ENCODE assay signal across 12 cellular contexts in genomic region chr1:85361106-85361505, GRCh38.
DNase-seq lines count a peak whose midpoint lies in the region; ATAC-seq, FAIRE-seq and TF ChIP-seq lines count a peak whose summit lies in the region.
"Had no signal": no experiment of that assay in that cellular context is flagged by ENCODE, and none has a peak within 500 bp of the region (broad histone marks: within the 10 kb centered on the region; RNA-seq: fewer than 3 reads in every experiment).

No MANE protein-coding gene starts in this region.

- no peak for TF ChIP-seq RAD21 in K562 (CRISPR knock-in tag; conservative IDR thresholded peaks at IDR 0.05 in 1 of 2, IDR thresholded peaks at IDR 0.05 in 1 of 2)

- intact Hi-C loops in K562 (cut with micrococcal nuclease) (no loop called here), right cardiac atrium (cut with DNase I) (no loop called here), testis (cut with DNase I; ENCODE audit: low total_unique reads) (no loop called here)

- no peaks in the 10 kb centered on the region for H3K9me1 ChIP-seq in K562 (ENCODE audit: control insufficient read depth, insufficient read depth, low read length)

- whole genome bisulfite sequencing in K562 (ENCODE audit: insufficient coverage, low coverage, missing lambda C conversion rate) = 0% methylated on average over 3 of the region's 3 CpGs
- WGBS in right cardiac atrium = 61% methylated on average over 3 of the region's 3 CpGs
- 48 to 51% methylated on average over 3 of the region's 3 CpGs for WGBS in testis, 2 donors

- DNase-seq in H4 (ENCODE audit: low spot score) (peak; percentile 4), K562 (ENCODE audit: extremely low read depth in 1 of 4, low spot score in 3 of 4) (no peak), right cardiac atrium (peak in 2 of 3 donors; percentile 16 to 59), testis (peak; percentile 23), putamen (ENCODE audit: low spot score) (no peak), Karpas-422 (no peak), hypothalamus (lab: John Stamatoyannopoulos, UW) (no peak)
- DNase-seq in activated naive CD4-positive, alpha-beta T cell treated with anti-CD3 and anti-CD28 coated beads, Interleukin-2, amount 10 ng/mL, durations not matched to agents 7 days and 5 days = no peak
- DNase-seq: activated T-cell treated with anti-CD3 and anti-CD28 coated beads, Interleukin-2, amount 50 U/mL, for 4 hours had no signal

- no peaks in the 10 kb centered on the region for H3K36me3 Mint-ChIP-seq in activated naive CD4-positive, alpha-beta T cell treated with anti-CD3 and anti-CD28 coated beads, Interleukin-2, amount 10 ng/mL, durations not matched to agents 7 days and 5 days
- H3K36me3 Mint-ChIP-seq: WTC11 had no signal

- no peak for TF ChIP-seq EP300 in K562 (IDR thresholded peaks at IDR 0.05; ENCODE audit: low read length)

- no peak for TF ChIP-seq POLR2A in K562 (conservative IDR thresholded peaks at IDR 0.05)
- TF ChIP-seq POLR2A in testis (IDR thresholded peaks at IDR 0.05) = no peak

- H3K4me3 ChIP-seq in K562 (no peak overlapping the region), right cardiac atrium (ENCODE audit: low read length) (no peak overlapping the region), testis (no peak overlapping the region), Karpas-422 (ENCODE audit: low read length) (no peak overlapping the region)
- H3K4me3 ChIP-seq: skin epidermis had no signal

- no peaks in the 10 kb centered on the region for H4K20me1 ChIP-seq in K562 (replicated peaks; ENCODE audit: control insufficient read depth, insufficient read depth, low read length)
- no peaks in the 10 kb centered on the region for H4K20me1 ChIP-seq in Karpas-422 (ENCODE audit: insufficient read depth, low read depth, low read length)

- no peaks in the 10 kb centered on the region for H3K4me1 Mint-ChIP-seq in activated naive CD4-positive, alpha-beta T cell treated with anti-CD3 and anti-CD28 coated beads, Interleukin-2, amount 10 ng/mL, durations not matched to agents 7 days and 5 days
- H3K4me1 Mint-ChIP-seq: WTC11 had no signal

- CTCF ChIA-PET in K562 (lab: Yijun Ruan, JAX; ENCODE audit: low intra/inter-chr PET ratio) = no interaction called here
- CTCF ChIA-PET in activated naive CD4-positive, alpha-beta T cell treated with anti-CD3 and anti-CD28 coated beads, Interleukin-2, amount 10 ng/mL, durations not matched to agents 7 days and 5 days (lab: Charles Lee) = no interaction called here

- H3K27me3 ChIP-seq in K562 (ENCODE audit: control insufficient read depth in 2 of 2, insufficient read depth in 2 of 2, low read length in 2 of 2) (no peaks in the 10 kb centered on the region), right cardiac atrium (ENCODE audit: control insufficient read depth, insufficient read depth) (no peaks in the 10 kb centered on the region), testis (no peaks in the 10 kb centered on the region), Karpas-422 (ENCODE audit: low read length) (no peaks in the 10 kb centered on the region)

- no peaks in the 10 kb centered on the region for H3K9me3 ChIP-seq in K562 (replicated peaks; ENCODE audit: control insufficient read depth, insufficient read depth, low read depth, low read length)
- no peaks in the 10 kb centered on the region for H3K9me3 ChIP-seq in right cardiac atrium (ENCODE audit: control insufficient read depth, low read length)
- H3K9me3 ChIP-seq in testis = no peaks in the 10 kb centered on the region
- no peaks in the 10 kb centered on the region for H3K9me3 ChIP-seq in Karpas-422 (ENCODE audit: low read length)

- no peaks in the 10 kb centered on the region for H3K4me1 ChIP-seq in K562 (replicated peaks in 1 of 2; ENCODE audit: control insufficient read depth in 2 of 2, insufficient read depth in 2 of 2, low read length in 2 of 2)
- H3K4me1 ChIP-seq in right cardiac atrium (ENCODE audit: control insufficient read depth, insufficient read depth, low read length) = no peaks in the 10 kb centered on the region
- peaks cover 7% of the 10 kb centered on the region for H3K4me1 ChIP-seq in testis
- no peaks in the 10 kb centered on the region for H3K4me1 ChIP-seq in Karpas-422 (ENCODE audit: low read length)

- no peaks in the 10 kb centered on the region for H3K36me3 ChIP-seq in K562 (ENCODE audit: control insufficient read depth, insufficient read depth, low read length)
- H3K36me3 ChIP-seq in testis (ENCODE audit: low read depth, missing control alignments) = no peaks in the 10 kb centered on the region
- H3K36me3 ChIP-seq in Karpas-422 (ENCODE audit: insufficient read depth, low read length) = no peaks in the 10 kb centered on the region

- no peaks in the 10 kb centered on the region for H3K79me2 ChIP-seq in K562 (ENCODE audit: control insufficient read depth, insufficient read depth, low read length)
- H3K79me2 ChIP-seq in Karpas-422 (ENCODE audit: low read length) = no peaks in the 10 kb centered on the region

- H3K4me2 ChIP-seq in K562 (ENCODE audit: insufficient read depth, low read length) (no peak overlapping the region), Karpas-422 (ENCODE audit: low read depth, low read length, poor library complexity, severe bottlenecking) (no peak overlapping the region)

- H3K9me2 ChIP-seq in Karpas-422 (replicated peaks; ENCODE audit: insufficient read depth, low read length) = no peaks in the 10 kb centered on the region

- no peak for TF ChIP-seq CTCF in K562 (IDR thresholded peaks at IDR 0.05 in 2 of 3, conservative IDR thresholded peaks at IDR 0.05 in 1 of 3; ENCODE audit: insufficient read depth in 2 of 3, low read depth in 1 of 3, low read length in 3 of 3)
- no peak for TF ChIP-seq CTCF in testis (IDR thresholded peaks at IDR 0.05)

- H2AFZ ChIP-seq in K562 (ENCODE audit: low read depth, low read length) (no peak overlapping the region), Karpas-422 (ENCODE audit: low read length) (no peak overlapping the region)

- POLR2A ChIA-PET in K562 (lab: Yijun Ruan, JAX) = no interaction called here

- no TSS peak for BruUV-seq in K562 (replicated peaks; lab: Mats Ljungman, UMichigan)

- in situ Hi-C loops in K562 (cut with MboI) = no loop called here

- H3K4me3 Mint-ChIP-seq in activated naive CD4-positive, alpha-beta T cell treated with anti-CD3 and anti-CD28 coated beads, Interleukin-2, amount 10 ng/mL, durations not matched to agents 7 days and 5 days = no peak overlapping the region
- H3K4me3 Mint-ChIP-seq: activated T-cell treated with anti-CD3 and anti-CD28 coated beads, Interleukin-2, amount 50 U/mL, for 4 hours; WTC11 had no signal

- no peak overlapping the region for H3K27ac Mint-ChIP-seq in activated naive CD4-positive, alpha-beta T cell treated with anti-CD3 and anti-CD28 coated beads, Interleukin-2, amount 10 ng/mL, durations not matched to agents 7 days and 5 days
- H3K27ac Mint-ChIP-seq: WTC11 had no signal

- peak; percentile 35 for FAIRE-seq in K562 (lab: Jason Lieb, UNC)

- H3K9ac ChIP-seq in K562 (ENCODE audit: insufficient read depth in 1 of 2, low read depth in 2 of 2, low read length in 2 of 2) = no peak overlapping the region
- no peak overlapping the region for H3K9ac ChIP-seq in Karpas-422 (ENCODE audit: low read length)

- H3K9me3 Mint-ChIP-seq in activated naive CD4-positive, alpha-beta T cell treated with anti-CD3 and anti-CD28 coated beads, Interleukin-2, amount 10 ng/mL, durations not matched to agents 7 days and 5 days = no peaks in the 10 kb centered on the region
- H3K9me3 Mint-ChIP-seq: activated T-cell treated with anti-CD3 and anti-CD28 coated beads, Interleukin-2, amount 50 U/mL, for 4 hours; WTC11 had no signal

- no peak overlapping the region for H3K27ac ChIP-seq in K562 (ENCODE audit: extremely low read depth, low read depth, low read length)
- H3K27ac ChIP-seq in right cardiac atrium (ENCODE audit: low read length) = no peak overlapping the region
- H3K27ac ChIP-seq in testis = peak overlapping the region in 1 of 2 donors; percentile 47
- no peak overlapping the region for H3K27ac ChIP-seq in Karpas-422 (ENCODE audit: low read length)
- H3K27ac ChIP-seq: RWPE1 had no signal

- ATAC-seq in K562 (no peak), right cardiac atrium (peak in 1 of 2 donors; percentile 83)
- ATAC-seq: activated T-cell treated with anti-CD3 and anti-CD28 coated beads, Interleukin-2, amount 50 U/mL, for 4 hours; WTC11 had no signal

- H3K27me3 Mint-ChIP-seq in activated naive CD4-positive, alpha-beta T cell treated with anti-CD3 and anti-CD28 coated beads, Interleukin-2, amount 10 ng/mL, durations not matched to agents 7 days and 5 days = peaks cover 4% of the 10 kb centered on the region

TF ChIP-seq in K562, 482 proteins besides CTCF, POLR2A, EP300 and RAD21 (continues in another document):
- no peak for TF ChIP-seq MCM3 (IDR thresholded peaks at IDR 0.05)
- no peak for TF ChIP-seq THRAP3 (IDR thresholded peaks at IDR 0.05; ENCODE audit: borderline replicate concordance)
- no peak for TF ChIP-seq ILK (tag; IDR thresholded peaks at IDR 0.05; ENCODE audit: borderline replicate concordance, low read depth)
- no peak for TF ChIP-seq USF2 (CRISPR knock-in tag; IDR thresholded peaks at IDR 0.05)
- no peak for TF ChIP-seq ZC3H4 (CRISPR knock-in tag; IDR thresholded peaks at IDR 0.05; ENCODE audit: borderline replicate concordance)
- TF ChIP-seq SIRT6 (IDR thresholded peaks at IDR 0.05; ENCODE audit: low read depth, low read length) = no peak

Comparison
In these comparisons a context has a peak if more than half of its experiments do, and no peak if none do; other contexts are left out.
1. DNase-seq: peak in H4 (single experiment), right cardiac atrium (2 of 3) and testis (single experiment); none in K562 (0 of 4), putamen (single experiment), Karpas-422 (single experiment), activated naive CD4-positive, alpha-beta T cell treated with anti-CD3 and anti-CD28 coated beads, Interleukin-2, amount 10 ng/mL, durations not matched to agents 7 days and 5 days (single experiment) and hypothalamus (0 of 51).